In genomic region chr1:109099871-109100757, GRCh38 we compare ENCODE assay signal across 8 cellular contexts. TPM values are rescaled to one million over a fixed set of nuclear protein-coding genes. Genes with fewer than 3 reads are reported as not detected.
DNase-seq lines count a peak whose midpoint lies in the region; ATAC-seq, FAIRE-seq and TF ChIP-seq lines count a peak whose summit lies in the region.

No MANE protein-coding gene starts in this region.

- H3K4me1 ChIP-seq in H1 (replicated peaks in 1 of 4; ENCODE audit: control insufficient read depth in 3 of 4, insufficient read depth in 4 of 4, low read length in 3 of 4): no peaks in the 10 kb centered on the region

- WGBS in H1 (ENCODE audit: extremely low coverage in 1 of 2, insufficient coverage in 1 of 2, insufficient read length in 1 of 2, insufficient replicate concordance in 2 of 2, low coverage in 1 of 2, low lambda C conversion rate in 2 of 2, missing lambda C conversion rate in 1 of 2), 2 experiments: 1% methylated on average over 59 of the region's 79 CpGs; no CpG with 5 or more reads in 1 of the 2 experiments

- no peak overlapping the region for H3K14ac ChIP-seq in H1 (ENCODE audit: insufficient read length)

- H3K18ac ChIP-seq in H1 (ENCODE audit: extremely low read depth, low read length): peak overlapping the region; percentile 99

- peak overlapping the region; percentile 89 for H4K5ac ChIP-seq in H1 (ENCODE audit: insufficient read length, low read depth, low read length)

- peaks cover 0 to 3% (median under 1%) of the 10 kb centered on the region in 4 experiments; a peak in 1 of 8 replicates for H3K36me3 ChIP-seq in H1 (ENCODE audit: control insufficient read depth in 2 of 4, insufficient read depth in 4 of 4, low read length in 3 of 4)

- peaks cover 0 to 1% of the 10 kb centered on the region in 2 experiments for H4K20me1 ChIP-seq in H1 (replicated peaks in 1 of 2; ENCODE audit: control insufficient read depth in 1 of 2, insufficient read depth in 2 of 2, low read length in 2 of 2)

- peak; percentile 66 for FAIRE-seq in H1 (lab: Jason Lieb, UNC)

- peak overlapping the region; percentile 97 for H2BK5ac ChIP-seq in H1 (ENCODE audit: low read depth, low read length)

- TF ChIP-seq CTCF in H1 (IDR thresholded peaks at IDR 0.05; ENCODE audit: control extremely low read depth in 1 of 3, insufficient read depth in 1 of 3, low read depth in 1 of 3, low read length in 3 of 3): peak; percentile 82 to 92 (median 87)

- H2AFZ ChIP-seq in H1 (ENCODE audit: low read length): peak overlapping the region; percentile 81; the same call in 1 of the 2 replicates

- peak; percentile 80 for DNase-seq in COLO829 (ENCODE audit: low spot score)
- peak; percentile 98 for DNase-seq in HT-29 (ENCODE audit: low spot score)
- DNase-seq in NK-92 treated with Interleukin-12 subunit alpha and Interleukin-12 subunit beta, amount 100 ng/mL, for 24 hours (lab: John Stamatoyannopoulos, UW): peak; percentile 93
- DNase-seq in activated CD8-positive, alpha-beta memory T cell treated with anti-CD3 and anti-CD28 coated beads for 48 hours (ENCODE audit: low read depth in 2 of 3, low spot score in 2 of 3): peak; percentile 89 to 91 (median 91)
- DNase-seq in H1 (ENCODE audit: low read depth in 1 of 2, low spot score in 2 of 2): peak; percentile 95 to 97
- DNase-seq in mesenteric fat pad (ENCODE audit: low spot score): peak; percentile 98
- DNase-seq in stimulated activated CD8-positive, alpha-beta memory T cell treated with anti-CD3 and anti-CD28 coated beads, Interleukin-15, amount 100 ng/mL, for 24 hours (ENCODE audit: low read depth): peak; percentile 87

- no peaks in the 10 kb centered on the region for H3K9me3 ChIP-seq in H1 (ENCODE audit: insufficient read depth in 2 of 2, low read depth in 1 of 2, low read length in 1 of 2)

- H3K9ac ChIP-seq in H1 (replicated peaks in 1 of 4; ENCODE audit: extremely low read depth in 1 of 4, low read depth in 3 of 4, low read length in 3 of 4): peak overlapping the region; percentile 88 to 96 (median 93)

- H3K79me1 ChIP-seq in H1 (ENCODE audit: low read depth, low read length): no peaks in the 10 kb centered on the region

- 0 out of 2 replicates have a peak overlapping the region, but pooled peaks have one; percentile 88 for H2BK15ac ChIP-seq in H1 (ENCODE audit: low read length)

- peak; percentile 99 to 100 for TF ChIP-seq POLR2A in H1 (IDR thresholded peaks at IDR 0.05; ENCODE audit: control extremely low read depth in 1 of 2, low read depth in 2 of 2, low read length in 2 of 2)

- peak overlapping the region; percentile 84 for H4K8ac ChIP-seq in H1 (ENCODE audit: extremely low read depth, insufficient read depth, low read length)

- peak overlapping the region; percentile 92 for H2BK120ac ChIP-seq in H1 (replicated peaks; ENCODE audit: low read depth, low read length)

- peak overlapping the region; percentile 95 for H3K27ac ChIP-seq in H1 (ENCODE audit: low read depth, low read length)

- peak; percentile 84 for ATAC-seq in GM19468 (IDR thresholded peaks at IDR 0.05; ENCODE audit: extremely low read depth, unreplicated experiment)

- no peaks in the 10 kb centered on the region for H3K27me3 ChIP-seq in H1 (replicated peaks in 1 of 4; ENCODE audit: control insufficient read depth in 3 of 4, extremely low read depth in 1 of 4, insufficient read depth in 3 of 4, low read length in 3 of 4)

- peaks cover 0 to 16% of the 10 kb centered on the region in 2 experiments; a peak in 2 of 4 replicates for H3K79me2 ChIP-seq in H1 (ENCODE audit: control insufficient read depth in 1 of 2, insufficient read depth in 2 of 2, low read length in 2 of 2)

- H3K4me2 ChIP-seq in H1 (ENCODE audit: insufficient read depth in 1 of 2, low read depth in 2 of 2, low read length in 2 of 2): peak overlapping the region; percentile 47 to 71

- no peak overlapping the region for H2AK5ac ChIP-seq in H1 (ENCODE audit: low read depth, low read length)

- POLR2A ChIA-PET in H1 (lab: Charles Lee; ENCODE audit: partially characterized antibody): interaction anchor here (0.6 to 5.7 kb wide), 44 partner anchors 12 to 386 kb away, joined by 3 to 106 read pairs (median 4); partner anchors contain the start of genes CLCC1, ELAPOR1, SORT1 and TAF13

- CTCF ChIA-PET in H1 (lab: Charles Lee; ENCODE audit: partially characterized antibody): interaction anchor here (0.8 to 3.4 kb wide), 18 partner anchors 10 to 153 kb away, joined by 3 to 32 read pairs (median 4); partner anchors contain the start of genes ELAPOR1 and TMEM167B

- H2BK20ac ChIP-seq in H1 (ENCODE audit: low read length): no peak overlapping the region

- H3K4me3 ChIP-seq in H1 (ENCODE audit: extremely low read depth in 1 of 4, insufficient read depth in 2 of 4, low read depth in 3 of 4, low read length in 4 of 4): peak overlapping the region; percentile 69 to 91 (median 86)

- TF ChIP-seq RAD21 in H1 (IDR thresholded peaks at IDR 0.05 in 1 of 2, conservative IDR thresholded peaks at IDR 0.05 in 1 of 2; ENCODE audit: low read depth in 2 of 2, low read length in 2 of 2): peak; percentile 44 to 57; a peak in 3 of 4 replicates

- H4K91ac ChIP-seq in H1 (replicated peaks; ENCODE audit: insufficient read length, low read length): peak overlapping the region; percentile 99

- H3K23me2 ChIP-seq in H1 (ENCODE audit: low read depth, low read length): no peaks in the 10 kb centered on the region; the same call in none of the 2 replicates

- peak overlapping the region; percentile 98 for H3K4ac ChIP-seq in H1 (replicated peaks; ENCODE audit: insufficient read length, low read depth, low read length)

- TF ChIP-seq EP300 in H1 (IDR thresholded peaks at IDR 0.05; ENCODE audit: borderline replicate concordance in 1 of 2, low read depth in 2 of 2, low read length in 2 of 2): peak in 1 of 2 experiments; percentile 83; a peak in 1 of 3 replicates

- peak overlapping the region; percentile 97 for H3K56ac ChIP-seq in H1 (replicated peaks; ENCODE audit: insufficient read length, low read depth, low read length)

- H3K23ac ChIP-seq in H1 (ENCODE audit: insufficient read length): no peak overlapping the region

- peak overlapping the region; percentile 68; the same call in 1 of the 2 replicates for H2BK12ac ChIP-seq in H1 (ENCODE audit: low read depth, low read length)

TF ChIP-seq in H1, 55 proteins besides CTCF, POLR2A, EP300 and RAD21 (continues in another document):
- TF ChIP-seq FOSL1 (IDR thresholded peaks at IDR 0.05; ENCODE audit: insufficient read depth, low read depth, low read length): no peak
- no peak for TF ChIP-seq JUN (IDR thresholded peaks at IDR 0.05; ENCODE audit: low read depth, low read length)
- TF ChIP-seq TAF1 (IDR thresholded peaks at IDR 0.05; ENCODE audit: low read depth, low read length): peak; percentile 98
- no peak for TF ChIP-seq EZH2 (IDR thresholded peaks at IDR 0.05; ENCODE audit: low read depth, low read length, severe bottlenecking)
- no peak for TF ChIP-seq ZNF274 (IDR thresholded peaks at IDR 0.05; ENCODE audit: borderline replicate concordance, extremely low read depth, low read length)

RNA-seq across cellular contexts. Expression of gene TMEM167B, which starts 9.6 kb away (rescaled TPM):
- total RNA-seq in HT-29 (2014; rRNA removed; shearing (Covaris generic)): 9.8 and 16.4 TPM in 2 replicates
- total RNA-seq in H1 (2021; fragmentation: NEBNext Ultra II Directional; extraction: Animal tissue kit (Norgen Biotek cat#: 25700)): 14.2 and 14.8 TPM in 2 replicates
- polyA plus RNA-seq in H1 (2011; rRNA removed): 3.5 and 3.6 TPM in 2 replicates
- 6.5 TPM for polyA plus RNA-seq in H1 (2011; cell fraction: cytosol; rRNA removed)
- 4.0 TPM for polyA plus RNA-seq in H1 (2011; cell fraction: nucleus; rRNA removed)
- polyA plus RNA-seq in H1 (2012, experiment 1 of 2): 10.2 to 13.5 TPM (median 12.5 TPM) in 4 replicates
- polyA plus RNA-seq in H1 (2012, experiment 2 of 2): 1.9 TPM
- polyA plus RNA-seq in H1 (2013, experiment 1 of 2): 10.1 TPM
- polyA plus RNA-seq in H1 (2013, experiment 2 of 2): 11.6 TPM
- polyA minus RNA-seq in H1 (2011; rRNA and poly(A)+ RNA removed): 9.6 and 10.8 TPM in 2 replicates
- polyA minus RNA-seq in H1 (2011; cell fraction: cytosol; rRNA and poly(A)+ RNA removed): 4.9 TPM
- polyA minus RNA-seq in H1 (2011; cell fraction: nucleus; rRNA and poly(A)+ RNA removed): 4.3 TPM
- total RNA-seq in mesenteric fat pad: 41.0 TPM

RNA-seq across cellular contexts. Expression of gene ELAPOR1, which starts 13.8 kb away (rescaled TPM):
- 0.44 and 0.71 TPM in 2 replicates for total RNA-seq in HT-29 (2014; rRNA removed; shearing (Covaris generic))
- 1.2 TPM in 2 replicates for total RNA-seq in H1 (2021; fragmentation: NEBNext Ultra II Directional; extraction: Animal tissue kit (Norgen Biotek cat#: 25700))
- polyA plus RNA-seq in H1 (2011; rRNA removed): 2.5 and 3.1 TPM in 2 replicates
- polyA plus RNA-seq in H1 (2011; cell fraction: cytosol; rRNA removed): 2.5 TPM
- 4.4 TPM for polyA plus RNA-seq in H1 (2011; cell fraction: nucleus; rRNA removed)
- 0.62 to 1.2 TPM (median 0.89 TPM) in 4 replicates for polyA plus RNA-seq in H1 (2012, experiment 1 of 2)
- 0.92 TPM for polyA plus RNA-seq in H1 (2012, experiment 2 of 2)
- 1.3 TPM for polyA plus RNA-seq in H1 (2013, experiment 1 of 2)
- polyA plus RNA-seq in H1 (2013, experiment 2 of 2): 1.0 TPM
- 2.1 and 4.1 TPM in 2 replicates for polyA minus RNA-seq in H1 (2011; rRNA and poly(A)+ RNA removed)
- 1.2 TPM for polyA minus RNA-seq in H1 (2011; cell fraction: cytosol; rRNA and poly(A)+ RNA removed)
- 1.7 TPM for polyA minus RNA-seq in H1 (2011; cell fraction: nucleus; rRNA and poly(A)+ RNA removed)
- 0.26 TPM for total RNA-seq in mesenteric fat pad

RNA-seq across cellular contexts. Expression of gene TAF13, which starts 24.3 kb away (rescaled TPM):
- 10.5 and 15.2 TPM in 2 replicates for total RNA-seq in HT-29 (2014; rRNA removed; shearing (Covaris generic))
- total RNA-seq in H1 (2021; fragmentation: NEBNext Ultra II Directional; extraction: Animal tissue kit (Norgen Biotek cat#: 25700)): 41.5 and 41.7 TPM in 2 replicates
- polyA plus RNA-seq in H1 (2011; rRNA removed): 5.6 and 13.1 TPM in 2 replicates
- polyA plus RNA-seq in H1 (2011; cell fraction: cytosol; rRNA removed): 18.8 TPM
- polyA plus RNA-seq in H1 (2011; cell fraction: nucleus; rRNA removed): 0.51 TPM
- polyA plus RNA-seq in H1 (2012, experiment 1 of 2): 18.0 to 45.8 TPM (median 21.1 TPM) in 4 replicates
- 9.1 TPM for polyA plus RNA-seq in H1 (2012, experiment 2 of 2)
- 29.7 TPM for polyA plus RNA-seq in H1 (2013, experiment 1 of 2)
- 33.2 TPM for polyA plus RNA-seq in H1 (2013, experiment 2 of 2)
- polyA minus RNA-seq in H1 (2011; rRNA and poly(A)+ RNA removed): 5.0 and 7.9 TPM in 2 replicates
- 15.2 TPM for polyA minus RNA-seq in H1 (2011; cell fraction: cytosol; rRNA and poly(A)+ RNA removed)
- polyA minus RNA-seq in H1 (2011; cell fraction: nucleus; rRNA and poly(A)+ RNA removed): 4.3 TPM
- total RNA-seq in mesenteric fat pad: 71.2 TPM

RNA-seq across cellular contexts. Expression of gene WDR47, which starts 58.2 kb away (rescaled TPM):
- 1.8 and 2.4 TPM in 2 replicates for total RNA-seq in HT-29 (2014; rRNA removed; shearing (Covaris generic))
- 6.7 and 7.2 TPM in 2 replicates for total RNA-seq in H1 (2021; fragmentation: NEBNext Ultra II Directional; extraction: Animal tissue kit (Norgen Biotek cat#: 25700))
- 1.2 and 1.9 TPM in 2 replicates for polyA plus RNA-seq in H1 (2011; rRNA removed)
- 2.3 TPM for polyA plus RNA-seq in H1 (2011; cell fraction: cytosol; rRNA removed)
- polyA plus RNA-seq in H1 (2011; cell fraction: nucleus; rRNA removed): 1.1 TPM
- polyA plus RNA-seq in H1 (2012, experiment 1 of 2): 2.3 to 3.8 TPM (median 2.9 TPM) in 4 replicates
- polyA plus RNA-seq in H1 (2012, experiment 2 of 2): 0.21 TPM
- polyA plus RNA-seq in H1 (2013, experiment 1 of 2): 2.7 TPM
- polyA plus RNA-seq in H1 (2013, experiment 2 of 2): 2.4 TPM
- 3.6 and 5.9 TPM in 2 replicates for polyA minus RNA-seq in H1 (2011; rRNA and poly(A)+ RNA removed)
- 4.7 TPM for polyA minus RNA-seq in H1 (2011; cell fraction: cytosol; rRNA and poly(A)+ RNA removed)
- polyA minus RNA-seq in H1 (2011; cell fraction: nucleus; rRNA and poly(A)+ RNA removed): 5.0 TPM
- 14.6 TPM for total RNA-seq in mesenteric fat pad

Comparison
In these comparisons a context has a peak if more than half of its experiments do, and no peak if none do; other contexts are left out.
1. Peak in every context shown above with its lines: DNase-seq, ATAC-seq, H3K4me3 ChIP-seq and H3K27ac ChIP-seq.